ENCODE assay signal across 7 cellular contexts in the genomic region with DNA sequence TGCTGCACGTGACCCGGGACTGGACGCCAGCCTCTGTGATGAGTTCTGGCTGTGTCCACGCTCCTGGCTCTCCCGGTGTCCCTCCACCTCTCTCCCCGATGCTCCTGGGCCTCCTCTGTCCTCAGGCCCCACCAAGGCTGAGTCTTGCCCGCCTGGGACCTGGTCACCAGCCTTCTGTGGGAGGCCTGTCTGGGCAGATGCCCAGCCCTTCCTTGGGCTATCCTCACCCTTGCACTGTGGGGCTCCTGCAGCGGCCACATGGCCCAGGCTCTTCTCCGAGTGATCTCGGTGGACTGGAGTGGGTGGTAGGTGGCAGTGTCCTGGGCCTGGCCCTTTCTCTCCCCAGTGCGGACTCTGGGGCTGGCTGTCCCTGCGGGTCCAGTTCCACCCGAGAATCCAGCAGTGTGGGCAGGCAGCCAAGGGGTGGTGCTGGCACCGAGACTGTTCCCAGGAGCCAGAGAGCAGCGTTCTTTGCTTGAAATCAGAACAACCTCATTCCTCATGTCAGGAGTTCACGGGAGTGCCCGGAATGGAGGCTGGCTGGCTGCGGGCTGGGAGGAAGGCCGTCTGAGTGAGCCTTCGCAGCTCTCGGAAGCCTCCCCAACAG.
DNase-seq lines count a peak whose midpoint lies in the region; ATAC-seq and TF ChIP-seq lines count a peak whose summit lies in the region.
"Not testable (repeated sequence)": the region's sequence is repeated elsewhere in the genome, so short reads cannot be mapped to it uniquely, and the experiment has no call there.

No MANE protein-coding gene starts in this region.

- intact Hi-C loops in Right ventricle myocardium inferior (cut with DNase I); right lobe of liver (cut with DNase I); prostate gland (cut with DNase I); stomach (cut with DNase I; ENCODE audit: low total_unique reads); upper lobe of right lung (cut with DNase I): not testable (repeated sequence)

- not testable (repeated sequence) for TF ChIP-seq CTCF in right atrium auricular region (IDR thresholded peaks at IDR 0.05); right lobe of liver (IDR thresholded peaks at IDR 0.05); prostate gland (IDR thresholded peaks at IDR 0.05); stomach (IDR thresholded peaks at IDR 0.05); upper lobe of right lung (IDR thresholded peaks at IDR 0.05)

- TF ChIP-seq POLR2A in right lobe of liver (IDR thresholded peaks at IDR 0.05); prostate gland (IDR thresholded peaks at IDR 0.05); stomach (IDR thresholded peaks at IDR 0.05): not testable (repeated sequence)

- TF ChIP-seq EP300 in stomach (IDR thresholded peaks at IDR 0.05): not testable (repeated sequence)

- H3K4me3 ChIP-seq in right atrium auricular region, right lobe of liver, prostate gland, stomach, upper lobe of right lung: not testable (repeated sequence)

- H3K27ac ChIP-seq in right atrium auricular region, upper lobe of right lung: not testable (repeated sequence)
- peak overlapping the region in 1 of 3 donors; percentile 77 for H3K27ac ChIP-seq in right lobe of liver
- peak overlapping the region in 1 of 2 donors; percentile 7 for H3K27ac ChIP-seq in prostate gland
- peak overlapping the region in 1 of 5 donors; percentile 63 for H3K27ac ChIP-seq in stomach

- DNase-seq in activated effector memory CD4-positive, alpha-beta T cell treated with anti-CD3 and anti-CD28 coated beads, Interleukin-2, amount 50 U/mL, for 16 hours: peak; percentile 58
- peak; percentile 72 for DNase-seq in Right ventricle myocardium inferior (ENCODE audit: missing footprints)
- DNase-seq in right atrium auricular region (ENCODE audit: low spot score): peak; percentile 34
- peak; percentile 69 to 92 (median 84) for DNase-seq in right lobe of liver
- peak; percentile 61 for DNase-seq in prostate gland (ENCODE audit: low spot score)
- DNase-seq in stomach: peak; percentile 66
- DNase-seq in upper lobe of right lung: peak; percentile 69

- not testable (repeated sequence) for H3K9me3 ChIP-seq in right atrium auricular region, right lobe of liver, prostate gland, stomach, upper lobe of right lung

- not testable (repeated sequence) for H3K4me1 ChIP-seq in right atrium auricular region; right lobe of liver; prostate gland (replicated peaks); stomach; upper lobe of right lung

- not testable (repeated sequence) for H3K27me3 ChIP-seq in right atrium auricular region; right lobe of liver; prostate gland (replicated peaks; ENCODE audit: insufficient read depth); upper lobe of right lung
- H3K27me3 ChIP-seq in stomach: peaks cover 0 to 14% (median 0%) of the 10 kb centered on the region in 3 donors

- H3K36me3 ChIP-seq in right atrium auricular region, right lobe of liver, prostate gland, stomach, upper lobe of right lung: not testable (repeated sequence)

- ATAC-seq in Right ventricle myocardium inferior, right lobe of liver, upper lobe of right lung: not testable (repeated sequence)

- no CpG with 5 or more reads among the region's 21 CpGs for WGBS in right lobe of liver (ENCODE audit: insufficient coverage, low coverage, low lambda C conversion rate, missing lambda C conversion rate)
- 45% methylated on average over 8 of the region's 21 CpGs for WGBS in prostate gland
- 54 to 93% (median 66%) methylated on average over 3 to 11 of the region's 21 CpGs; no CpG with 5 or more reads in 1 of the 5 donors for WGBS in stomach, 5 donors

Comparison
In these comparisons a context has a peak if more than half of its experiments do, and no peak if none do; other contexts are left out.
1. DNase-seq: peak in every context shown above with its lines; median percentile 84 in right lobe of liver; 72 in Right ventricle myocardium inferior; 69 in upper lobe of right lung; 66 in stomach; 61 in prostate gland; 58 in activated effector memory CD4-positive, alpha-beta T cell treated with anti-CD3 and anti-CD28 coated beads, Interleukin-2, amount 50 U/mL, for 16 hours; 34 in right atrium auricular region.